Comparison of ENCODE assay signal across 6 cellular contexts in genomic region chr17:9174312-9174711, GRCh38.
"Had no signal": no experiment of that assay in that cellular context is flagged by ENCODE, and none has a peak within 500 bp of the region (broad histone marks: within the 10 kb centered on the region; RNA-seq: fewer than 3 reads in every experiment).

No MANE protein-coding gene starts in this region.

- H3K4me3 Mint-ChIP-seq: H9 had no signal

- H3K4me3 ChIP-seq: GM23248, K562 had no signal

- DNase-seq: GM23248, GOT3, H9, HCEC 1CT, IMR-90 had no signal

- ATAC-seq: K562 had no signal

- H3K27ac ChIP-seq: GM23248 had no signal

- H3K27ac Mint-ChIP-seq: H9 had no signal
